In the genomic region with DNA sequence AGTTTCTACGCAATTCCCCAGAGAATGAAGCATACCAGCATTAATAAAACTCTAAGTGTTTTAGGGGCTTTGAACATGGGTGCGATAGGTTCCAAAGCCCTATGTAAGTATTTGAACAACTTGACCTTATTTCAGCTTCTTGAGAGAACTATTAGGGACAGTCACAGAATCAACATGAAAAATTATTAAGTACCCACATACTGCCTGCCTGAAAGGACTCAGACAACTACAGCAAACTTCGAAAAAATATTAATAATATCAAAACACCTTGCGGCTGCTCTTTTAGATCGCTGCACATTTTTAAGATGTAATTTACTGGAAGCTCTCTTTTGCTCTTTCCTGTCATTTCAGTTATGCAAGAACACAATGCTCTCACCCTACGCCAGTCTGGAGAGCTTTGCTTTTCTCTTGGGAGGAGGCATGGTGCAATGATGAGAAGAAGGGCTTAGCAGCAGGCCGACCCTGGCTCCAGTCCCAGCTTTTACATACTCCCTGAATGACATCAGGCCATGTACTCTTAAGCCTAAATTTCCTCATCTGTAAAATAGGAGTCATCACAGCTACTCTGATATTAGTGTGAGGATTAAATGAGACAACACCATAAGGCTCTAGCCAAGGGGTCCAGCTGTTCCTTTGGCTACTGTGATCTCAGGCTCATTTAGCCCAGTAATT, we compare ENCODE assay signal across 16 cellular contexts.
DNase-seq lines count a peak whose midpoint lies in the region; ATAC-seq, FAIRE-seq and TF ChIP-seq lines count a peak whose summit lies in the region.
"Had no signal": no experiment of that assay in that cellular context is flagged by ENCODE, and none has a peak within 500 bp of the region (broad histone marks: within the 10 kb centered on the region; RNA-seq: fewer than 3 reads in every experiment).

No MANE protein-coding gene starts in this region.

- FAIRE-seq in D721Med (lab: Jason Lieb, UNC) = peak; percentile 25
- FAIRE-seq: GM12892, K562 had no signal

- TF ChIP-seq CTCF in D721Med (IDR thresholded peaks at IDR 0.05; ENCODE audit: insufficient read depth, missing control alignments) = no peak
- TF ChIP-seq CTCF in fibroblast of villous mesenchyme (IDR thresholded peaks at IDR 0.05; ENCODE audit: insufficient read depth, low read depth, low read length) = no peak
- no peak for TF ChIP-seq CTCF in retinal pigment epithelial cell (conservative IDR thresholded peaks at IDR 0.05; ENCODE audit: low read depth, low read length)

- H3K9me3 ChIP-seq in SJCRH30 (replicated peaks) = no peaks in the 10 kb centered on the region
- H3K9me3 ChIP-seq: neutrophil had no signal

- ATAC-seq in HG03469 (IDR thresholded peaks at IDR 0.05; ENCODE audit: unreplicated experiment) = no peak
- ATAC-seq: K562 had no signal

- H3K4me3 ChIP-seq in SJCRH30 = no peak overlapping the region
- no peak overlapping the region for H3K4me3 ChIP-seq in fibroblast of villous mesenchyme (ENCODE audit: low read depth, low read length)
- H3K4me3 ChIP-seq in retinal pigment epithelial cell (ENCODE audit: low read length) = no peak overlapping the region
- H3K4me3 ChIP-seq: K562 had no signal

- no peaks in the 10 kb centered on the region for H3K36me3 ChIP-seq in SJCRH30
- H3K36me3 ChIP-seq: neutrophil had no signal

- DNase-seq in D721Med (ENCODE audit: insufficient read length, low spot score) = no peak
- DNase-seq in SJCRH30 = peak; percentile 19 to 33
- peak; percentile 63 for DNase-seq in fibroblast of villous mesenchyme (ENCODE audit: low read depth)
- peak; percentile 89 for DNase-seq in retinal pigment epithelial cell (ENCODE audit: low read depth)
- DNase-seq in NCI-H1092 treated with DMSO at 0.1 percent for 48 hours (lab: John Stamatoyannopoulos, UW) = no peak
- DNase-seq in cerebellum (ENCODE audit: low spot score) = no peak
- DNase-seq in COLO668 (lab: John Stamatoyannopoulos, UW; ENCODE audit: unreplicated experiment) = no peak
- DNase-seq: activated CD4-positive, CD25-positive, alpha-beta regulatory T cell treated with anti-CD3 and anti-CD28 coated beads, Interleukin-2, amount 50 U/mL, for 72 hours; activated gamma-delta T cell; COR-L47; effector CD4-positive, alpha-beta T cell; immature natural killer cell had no signal

- H3K27me3 ChIP-seq in SJCRH30 = no peaks in the 10 kb centered on the region
- H3K27me3 ChIP-seq: neutrophil had no signal

- H3K4me1 ChIP-seq in SJCRH30 = 0 out of 2 replicates have a peak, but pooled peaks cover 3% of the 10 kb centered on the region

- H3K27ac ChIP-seq in SJCRH30 = no peak overlapping the region
- H3K27ac ChIP-seq: neutrophil had no signal

Comparison
In these comparisons a context has a peak if more than half of its experiments do, and no peak if none do; other contexts are left out.
1. DNase-seq: peak in SJCRH30 (2 of 2), fibroblast of villous mesenchyme (single experiment) and retinal pigment epithelial cell (single experiment); none in D721Med (single experiment), NCI-H1092 treated with DMSO at 0.1 percent for 48 hours (single experiment), cerebellum (single experiment) and COLO668 (single experiment).